Comparison of ENCODE assay signal across 2 cellular contexts in the genomic region with DNA sequence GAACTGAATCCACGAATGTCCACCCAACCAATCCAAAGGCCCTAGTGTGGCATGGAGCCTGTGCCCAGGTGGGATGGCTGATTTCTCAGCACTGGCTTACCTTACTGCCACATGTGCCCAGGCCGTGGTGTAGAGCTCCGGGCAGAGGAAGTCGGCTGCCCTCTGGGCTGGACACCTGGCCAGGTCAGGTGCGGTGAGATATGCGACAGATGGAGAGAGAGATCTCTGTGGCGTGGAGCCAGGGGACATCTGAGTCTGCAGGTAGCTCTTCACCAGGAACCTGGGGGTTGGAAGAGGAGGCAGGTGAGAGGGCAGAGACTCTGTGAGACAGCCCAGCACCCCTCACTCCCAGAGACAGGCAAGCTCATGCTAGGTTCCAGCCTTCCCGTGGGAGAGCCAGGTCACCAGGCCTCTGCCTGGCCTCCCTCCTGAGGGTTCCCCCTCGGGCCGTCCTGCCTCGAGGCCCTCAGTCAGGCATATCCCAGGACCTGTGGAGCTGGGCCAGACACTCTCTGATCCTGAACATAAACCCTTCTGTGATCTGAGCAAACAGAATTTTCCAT.
TF ChIP-seq lines count a peak whose summit lies in the region.

No MANE protein-coding gene starts in this region.

TF ChIP-seq in HepG2, 621 proteins besides CTCF, POLR2A, EP300 and RAD21 (continues in another document):
- TF ChIP-seq ZNF318 (CRISPR knock-in tag; IDR thresholded peaks at IDR 0.05) = no peak
- no peak for TF ChIP-seq ZFP1 (CRISPR knock-in tag; IDR thresholded peaks at IDR 0.05)
- no peak for TF ChIP-seq AGO2 (optimal IDR thresholded peaks at IDR 0.05; ENCODE audit: low read depth, low read length)
- TF ChIP-seq, protein P1, sequence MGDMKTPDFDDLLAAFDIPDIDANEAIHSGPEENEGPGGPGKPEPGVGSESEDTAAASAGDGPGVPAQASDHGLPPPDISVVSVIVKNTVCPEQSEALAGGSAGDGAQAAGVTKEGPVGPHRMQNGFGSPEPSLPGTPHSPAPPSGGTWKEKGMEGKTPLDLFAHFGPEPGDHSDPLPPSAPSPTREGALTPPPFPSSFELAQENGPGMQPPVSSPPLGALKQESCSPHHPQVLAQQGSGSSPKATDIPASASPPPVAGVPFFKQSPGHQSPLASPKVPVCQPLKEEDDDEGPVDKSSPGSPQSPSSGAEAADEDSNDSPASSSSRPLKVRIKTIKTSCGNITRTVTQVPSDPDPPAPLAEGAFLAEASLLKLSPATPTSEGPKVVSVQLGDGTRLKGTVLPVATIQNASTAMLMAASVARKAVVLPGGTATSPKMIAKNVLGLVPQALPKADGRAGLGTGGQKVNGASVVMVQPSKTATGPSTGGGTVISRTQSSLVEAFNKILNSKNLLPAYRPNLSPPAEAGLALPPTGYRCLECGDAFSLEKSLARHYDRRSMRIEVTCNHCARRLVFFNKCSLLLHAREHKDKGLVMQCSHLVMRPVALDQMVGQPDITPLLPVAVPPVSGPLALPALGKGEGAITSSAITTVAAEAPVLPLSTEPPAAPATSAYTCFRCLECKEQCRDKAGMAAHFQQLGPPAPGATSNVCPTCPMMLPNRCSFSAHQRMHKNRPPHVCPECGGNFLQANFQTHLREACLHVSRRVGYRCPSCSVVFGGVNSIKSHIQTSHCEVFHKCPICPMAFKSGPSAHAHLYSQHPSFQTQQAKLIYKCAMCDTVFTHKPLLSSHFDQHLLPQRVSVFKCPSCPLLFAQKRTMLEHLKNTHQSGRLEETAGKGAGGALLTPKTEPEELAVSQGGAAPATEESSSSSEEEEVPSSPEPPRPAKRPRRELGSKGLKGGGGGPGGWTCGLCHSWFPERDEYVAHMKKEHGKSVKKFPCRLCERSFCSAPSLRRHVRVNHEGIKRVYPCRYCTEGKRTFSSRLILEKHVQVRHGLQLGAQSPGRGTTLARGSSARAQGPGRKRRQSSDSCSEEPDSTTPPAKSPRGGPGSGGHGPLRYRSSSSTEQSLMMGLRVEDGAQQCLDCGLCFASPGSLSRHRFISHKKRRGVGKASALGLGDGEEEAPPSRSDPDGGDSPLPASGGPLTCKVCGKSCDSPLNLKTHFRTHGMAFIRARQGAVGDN (CRISPR knock-in tag; IDR thresholded peaks at IDR 0.05) = peak; percentile 44
- TF ChIP-seq CBX1 (IDR thresholded peaks at IDR 0.05; ENCODE audit: low read depth) = no peak
- TF ChIP-seq KDM5B (CRISPR knock-in tag; IDR thresholded peaks at IDR 0.05; ENCODE audit: borderline replicate concordance) = peak; percentile 43; the same call in 1 of the 2 replicates
- TF ChIP-seq ZNF768 (CRISPR knock-in tag; IDR thresholded peaks at IDR 0.05) = 0 out of 2 replicates have a peak, but pooled peaks have one; percentile 11
- TF ChIP-seq ZNF780A (CRISPR knock-in tag; IDR thresholded peaks at IDR 0.05) = no peak
- TF ChIP-seq KDM4B (CRISPR knock-in tag; IDR thresholded peaks at IDR 0.05) = no peak
- no peak for TF ChIP-seq ARNT2 (CRISPR knock-in tag; IDR thresholded peaks at IDR 0.05; ENCODE audit: low read depth)

TF ChIP-seq in SK-N-SH, 30 proteins besides CTCF, POLR2A, EP300 and RAD21:
- no peak for TF ChIP-seq RXRA (IDR thresholded peaks at IDR 0.05; ENCODE audit: borderline replicate concordance, low read depth)
- TF ChIP-seq YY1 (IDR thresholded peaks at IDR 0.05; ENCODE audit: low read depth) = no peak
- TF ChIP-seq, protein P2, sequence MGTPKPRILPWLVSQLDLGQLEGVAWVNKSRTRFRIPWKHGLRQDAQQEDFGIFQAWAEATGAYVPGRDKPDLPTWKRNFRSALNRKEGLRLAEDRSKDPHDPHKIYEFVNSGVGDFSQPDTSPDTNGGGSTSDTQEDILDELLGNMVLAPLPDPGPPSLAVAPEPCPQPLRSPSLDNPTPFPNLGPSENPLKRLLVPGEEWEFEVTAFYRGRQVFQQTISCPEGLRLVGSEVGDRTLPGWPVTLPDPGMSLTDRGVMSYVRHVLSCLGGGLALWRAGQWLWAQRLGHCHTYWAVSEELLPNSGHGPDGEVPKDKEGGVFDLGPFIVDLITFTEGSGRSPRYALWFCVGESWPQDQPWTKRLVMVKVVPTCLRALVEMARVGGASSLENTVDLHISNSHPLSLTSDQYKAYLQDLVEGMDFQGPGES (IDR thresholded peaks at IDR 0.05; ENCODE audit: low read depth, low read length) = no peak
- TF ChIP-seq, protein P3, sequence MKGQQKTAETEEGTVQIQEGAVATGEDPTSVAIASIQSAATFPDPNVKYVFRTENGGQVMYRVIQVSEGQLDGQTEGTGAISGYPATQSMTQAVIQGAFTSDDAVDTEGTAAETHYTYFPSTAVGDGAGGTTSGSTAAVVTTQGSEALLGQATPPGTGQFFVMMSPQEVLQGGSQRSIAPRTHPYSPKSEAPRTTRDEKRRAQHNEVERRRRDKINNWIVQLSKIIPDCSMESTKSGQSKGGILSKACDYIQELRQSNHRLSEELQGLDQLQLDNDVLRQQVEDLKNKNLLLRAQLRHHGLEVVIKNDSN (IDR thresholded peaks at IDR 0.05; ENCODE audit: borderline replicate concordance, low read depth) = no peak
- no peak for TF ChIP-seq GABPA (IDR thresholded peaks at IDR 0.05; ENCODE audit: low read depth)
